In the genomic region with DNA sequence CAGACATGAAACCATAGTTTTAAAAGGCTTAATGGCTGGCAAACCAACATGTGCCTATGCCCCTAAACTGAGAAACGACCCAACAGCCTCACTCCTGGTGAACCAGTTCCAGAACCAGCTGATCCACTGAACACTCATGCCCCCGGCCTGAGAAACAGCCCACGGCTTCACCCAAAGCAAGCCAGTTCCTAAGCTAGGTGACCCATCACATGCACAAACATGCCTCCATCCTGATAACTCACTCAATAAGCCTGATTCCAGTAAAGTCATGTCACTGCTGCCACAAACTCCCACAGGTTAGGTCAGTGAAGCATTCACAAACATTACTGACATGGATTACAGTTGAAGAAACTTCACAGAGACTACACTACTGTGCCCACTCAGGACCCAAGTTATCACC, we compare ENCODE assay signal across 18 cellular contexts.
"Had no signal": no experiment of that assay in that cellular context is flagged by ENCODE, and none has a peak within 500 bp of the region (broad histone marks: within the 10 kb centered on the region; RNA-seq: fewer than 3 reads in every experiment).

No MANE protein-coding gene starts in this region.

- H3K4me3 ChIP-seq: K562 had no signal

- H3K9me3 ChIP-seq: SK-N-SH had no signal

- H3K27ac ChIP-seq: KMS-11 had no signal

- DNase-seq: Kasumi-1, MM.1S, NCI-H1092 treated with DMSO at 0.1 percent for 48 hours, NCI-H1436, NCI-H187 treated with DMSO at 0.1 percent for 48 hours, NCI-H2029 treated with DMSO at 0.1 percent for 48 hours, NCI-H2171 treated with DMSO at 0.1 percent for 48 hours, NCI-H524, NCI-H526 treated with DMSO at 0.1 percent for 48 hours, NCI-H774, RPMI8226, SHP77, SK-N-SH, SW 1271 had no signal

- FAIRE-seq: HepG2, K562, RCC 7860 had no signal

- ATAC-seq: HepG2, K562 had no signal
